In genomic region chr9:137278061-137278912, GRCh38 we compare ENCODE assay signal across 8 cellular contexts. TPM values are rescaled to one million over a fixed set of nuclear protein-coding genes. Genes with fewer than 3 reads are reported as not detected.
DNase-seq lines count a peak whose midpoint lies in the region; ATAC-seq and TF ChIP-seq lines count a peak whose summit lies in the region.

No MANE protein-coding gene starts in this region.

- no peaks in the 10 kb centered on the region for H3K9me2 ChIP-seq in SU-DHL-6 (replicated peaks; ENCODE audit: insufficient read depth, low read length)

- H3K4me3 ChIP-seq in HEK293 (ENCODE audit: low read depth, low read length) (peak overlapping the region; percentile 43), SU-DHL-6 (ENCODE audit: insufficient read depth, low read length, poor library complexity, severe bottlenecking) (peak overlapping the region; percentile 47), fibroblast of mammary gland (ENCODE audit: control insufficient read depth, low read depth, low read length) (peak overlapping the region; percentile 63), osteoblast (ENCODE audit: insufficient read depth, low read length) (peak overlapping the region; percentile 78)

- no peaks in the 10 kb centered on the region for H3K27me3 ChIP-seq in SU-DHL-6 (ENCODE audit: low read length)
- H3K27me3 ChIP-seq in osteoblast (ENCODE audit: insufficient read depth, low read length): no peaks in the 10 kb centered on the region

- H3K36me3 ChIP-seq in HEK293 (ENCODE audit: control insufficient read depth in 2 of 2, insufficient read depth in 1 of 2, low read length in 2 of 2): peaks cover 0 to 13% of the 10 kb centered on the region in 2 experiments; a peak in 1 of 3 replicates
- H3K36me3 ChIP-seq in SU-DHL-6 (ENCODE audit: low read length): no peaks in the 10 kb centered on the region
- peaks cover 7% of the 10 kb centered on the region for H3K36me3 ChIP-seq in osteoblast (ENCODE audit: insufficient read depth, low read length)

- DNase-seq in fibroblast of mammary gland (ENCODE audit: low read depth) (no peak), osteoblast (ENCODE audit: insufficient read length, low spot score, missing footprints) (peak; percentile 92), SHP77 (lab: John Stamatoyannopoulos, UW) (no peak), NCI-H510A (lab: John Stamatoyannopoulos, UW) (no peak), NCI-H1436 (lab: John Stamatoyannopoulos, UW) (no peak)

- TF ChIP-seq CTCF in HEK293 (tag by site-specific recombination; IDR thresholded peaks at IDR 0.05) (no peak), SU-DHL-6 (IDR thresholded peaks at IDR 0.05; ENCODE audit: insufficient read depth, low read length, poor library complexity, severe bottlenecking) (no peak), fibroblast of mammary gland (conservative IDR thresholded peaks at IDR 0.05; ENCODE audit: control insufficient read depth, insufficient read depth, low read depth, low read length) (no peak), osteoblast (IDR thresholded peaks at IDR 0.05; ENCODE audit: extremely low read depth, low read depth, low read length) (no peak)

- H3F3A ChIP-seq in SU-DHL-6 (ENCODE audit: insufficient read depth): peaks cover 7% of the 10 kb centered on the region; the same call in 1 of the 2 replicates

- H3K9ac ChIP-seq in SU-DHL-6 (ENCODE audit: low read length): peak overlapping the region; percentile 55

- no peaks in the 10 kb centered on the region for H3K79me2 ChIP-seq in SU-DHL-6 (ENCODE audit: insufficient read depth, low read length)
- peaks cover 16% of the 10 kb centered on the region for H3K79me2 ChIP-seq in osteoblast (ENCODE audit: insufficient read depth, low read length)

- peak overlapping the region; percentile 67 for H3K4me2 ChIP-seq in SU-DHL-6 (ENCODE audit: low read depth, low read length, poor library complexity, severe bottlenecking)
- peak overlapping the region; percentile 79 for H3K4me2 ChIP-seq in osteoblast (ENCODE audit: insufficient read depth, low read length)

- no peak for ATAC-seq in HG02571 (IDR thresholded peaks at IDR 0.05; ENCODE audit: unreplicated experiment)

- H3K27ac ChIP-seq in HEK293 (ENCODE audit: extremely low read depth, low read depth, low read length) (no peak overlapping the region), SU-DHL-6 (ENCODE audit: low read depth, low read length) (peak overlapping the region; percentile 62), osteoblast (ENCODE audit: low read depth, low read length) (no peak overlapping the region)

- H3K4me1 ChIP-seq in HEK293 (ENCODE audit: control insufficient read depth, insufficient read depth, low read length) (0 out of 2 replicates have a peak, but pooled peaks cover 4% of the 10 kb centered on the region), osteoblast (ENCODE audit: insufficient read depth, low read length) (peaks cover 16% of the 10 kb centered on the region)

- H2AFZ ChIP-seq in SU-DHL-6 (ENCODE audit: low read depth, low read length, severe bottlenecking): no peak overlapping the region
- no peak overlapping the region for H2AFZ ChIP-seq in osteoblast (ENCODE audit: low read length)

- POLR2A ChIA-PET in HEK293 (lab: Yijun Ruan, JAX): interaction anchor here (1.6 kb wide), 1 partner anchor 37 kb away, joined by 12 read pairs; the partner anchor contains the start of gene TUBB4B

- H4K20me1 ChIP-seq in SU-DHL-6 (ENCODE audit: low read depth, low read length) (no peaks in the 10 kb centered on the region), osteoblast (ENCODE audit: insufficient read depth, low read length) (no peaks in the 10 kb centered on the region)

- CTCF ChIA-PET in HEK293 (lab: Yijun Ruan, JAX): interaction anchor here (1.5 to 2.3 kb wide), 2 partner anchors 9 to 42 kb away, joined by 4 to 12 read pairs; no protein-coding TSS in a partner anchor

- H3K9me3 ChIP-seq in HEK293 (ENCODE audit: control insufficient read depth, insufficient read depth, low read depth, low read length) (no peaks in the 10 kb centered on the region), SU-DHL-6 (ENCODE audit: insufficient read depth, low read length) (no peaks in the 10 kb centered on the region), osteoblast (ENCODE audit: low read depth, low read length) (no peaks in the 10 kb centered on the region)

TF ChIP-seq in HEK293, 187 proteins besides CTCF, POLR2A, EP300 and RAD21:
- no peak for TF ChIP-seq ZSCAN18 (tag by site-specific recombination; IDR thresholded peaks at IDR 0.05)
- TF ChIP-seq PRDM10 (tag by site-specific recombination; IDR thresholded peaks at IDR 0.05): no peak
- no peak for TF ChIP-seq SCRT1 (tag by site-specific recombination; IDR thresholded peaks at IDR 0.05; ENCODE audit: borderline replicate concordance)
- TF ChIP-seq ZFP37 (tag by site-specific recombination; IDR thresholded peaks at IDR 0.05): no peak
- TF ChIP-seq ZBTB1 (tag by site-specific recombination; IDR thresholded peaks at IDR 0.05): no peak
- TF ChIP-seq KLF7 (tag by site-specific recombination; IDR thresholded peaks at IDR 0.05; ENCODE audit: borderline replicate concordance): no peak
- no peak for TF ChIP-seq ZBTB6 (tag by site-specific recombination; IDR thresholded peaks at IDR 0.05)
- TF ChIP-seq ZNF114 (tag by site-specific recombination; IDR thresholded peaks at IDR 0.05): no peak
- no peak for TF ChIP-seq TRIM28 (IDR thresholded peaks at IDR 0.05; ENCODE audit: borderline replicate concordance, low read length)
- no peak for TF ChIP-seq ZNF155 (tag by site-specific recombination; IDR thresholded peaks at IDR 0.05)
- no peak for TF ChIP-seq ZNF211 (tag by site-specific recombination; IDR thresholded peaks at IDR 0.05; ENCODE audit: low read depth)
- no peak for TF ChIP-seq BCL6B (tag by site-specific recombination; IDR thresholded peaks at IDR 0.05)

RNA-seq across cellular contexts. Expression of gene TOR4A, which starts 0.8 kb away (rescaled TPM):
- 0.29 and 2.5 TPM in 2 replicates for total RNA-seq in osteoblast

RNA-seq across cellular contexts. Expression of gene NELFB, which starts 23.2 kb away (rescaled TPM):
- total RNA-seq in osteoblast: 46.0 and 47.4 TPM in 2 replicates

RNA-seq across cellular contexts. Expression of gene NRARP, which starts 23.8 kb away (rescaled TPM):
- total RNA-seq in osteoblast: under 0.01 TPM in 2 replicates

RNA-seq across cellular contexts. Expression of gene STPG3, which starts 27.2 kb away (rescaled TPM):
- total RNA-seq in osteoblast: 0.36 TPM in 1 of 2 replicates, not detected in the other

RNA-seq across cellular contexts. Expression of gene TUBB4B, which starts 37.2 kb away (rescaled TPM):
- total RNA-seq in osteoblast: 67.7 and 74.0 TPM in 2 replicates
